Comparison of ENCODE assay signal across 27 cellular contexts in genomic region chr11:69216609-69217008, GRCh38.
DNase-seq lines count a peak whose midpoint lies in the region; ATAC-seq and TF ChIP-seq lines count a peak whose summit lies in the region.
"Had no signal": no experiment of that assay in that cellular context is flagged by ENCODE, and none has a peak within 500 bp of the region (broad histone marks: within the 10 kb centered on the region; RNA-seq: fewer than 3 reads in every experiment).

No MANE protein-coding gene starts in this region.

- H3K4me1 ChIP-seq in testis: no peaks in the 10 kb centered on the region
- H3K4me1 ChIP-seq: parathyroid adenoma had no signal

- intact Hi-C loops in activated B cell treated with CpG ODN at 0.5 μM for 24 hours (cut with micrococcal nuclease) (no loop called here), testis (cut with DNase I; ENCODE audit: low total_unique reads) (no loop called here)
- intact Hi-C loops in activated CD4-positive, alpha-beta T cell treated with anti-CD3 and anti-CD28 coated beads, Interleukin-2, amount 10 ng/mL, durations not matched to agents 24 days and 14 days (cut with micrococcal nuclease): no loop called here

- H3K4me1 Mint-ChIP-seq in activated B cell treated with CpG ODN at 0.5 μM for 24 hours: peaks cover 18% of the 10 kb centered on the region
- peaks cover 15% of the 10 kb centered on the region for H3K4me1 Mint-ChIP-seq in activated CD4-positive, alpha-beta T cell treated with anti-CD3 and anti-CD28 coated beads, Interleukin-2, amount 10 ng/mL, durations not matched to agents 24 days and 14 days

- in situ Hi-C loops in GM13976 (cut with MboI; ENCODE audit: low sequenced_read_pairs, unreplicated experiment): no loop called here

- H3K9me3 Mint-ChIP-seq in activated B cell treated with CpG ODN at 0.5 μM for 24 hours: no peaks in the 10 kb centered on the region
- peaks cover 8% of the 10 kb centered on the region for H3K9me3 Mint-ChIP-seq in activated CD4-positive, alpha-beta T cell treated with anti-CD3 and anti-CD28 coated beads, Interleukin-2, amount 10 ng/mL, durations not matched to agents 24 days and 14 days
- H3K9me3 Mint-ChIP-seq: activated T-cell treated with anti-CD3 and anti-CD28 coated beads, Interleukin-2, amount 50 U/mL, for 24 hours; dendritic cell treated with granulocyte-macrophage colony-stimulating factor and Interleukin-4, amounts not matched to agents 40 ng/mL and 50 ng/mL, for 4 days; IgD-negative memory B cell had no signal

- ATAC-seq in activated B cell treated with CpG ODN at 0.5 μM for 24 hours (ENCODE audit: low read depth) (no peak), left lobe of liver (no peak)
- ATAC-seq: right cardiac atrium had no signal

- H3K27me3 Mint-ChIP-seq in activated B cell treated with CpG ODN at 0.5 μM for 24 hours: peaks cover 7% of the 10 kb centered on the region
- peaks cover 6% of the 10 kb centered on the region for H3K27me3 Mint-ChIP-seq in activated CD4-positive, alpha-beta T cell treated with anti-CD3 and anti-CD28 coated beads, Interleukin-2, amount 10 ng/mL, durations not matched to agents 24 days and 14 days

- WGBS in testis, 2 donors: 94 to 100% methylated on average over 1 to 5 of the region's 5 CpGs

- no peak overlapping the region for H3K4me3 Mint-ChIP-seq in activated B cell treated with CpG ODN at 0.5 μM for 24 hours
- no peak overlapping the region for H3K4me3 Mint-ChIP-seq in activated CD4-positive, alpha-beta T cell treated with anti-CD3 and anti-CD28 coated beads, Interleukin-2, amount 10 ng/mL, durations not matched to agents 24 days and 14 days
- H3K4me3 Mint-ChIP-seq: activated T-cell treated with anti-CD3 and anti-CD28 coated beads, Interleukin-2, amount 50 U/mL, for 24 hours; dendritic cell treated with granulocyte-macrophage colony-stimulating factor and Interleukin-4, amounts not matched to agents 40 ng/mL and 50 ng/mL, for 4 days; IgD-negative memory B cell had no signal

- no peak overlapping the region for H3K27ac ChIP-seq in testis
- H3K27ac ChIP-seq: 22Rv1, C4-2B, parathyroid adenoma, PC-9, spleen, tibial nerve had no signal

- H3K9me3 ChIP-seq in testis: no peaks in the 10 kb centered on the region
- H3K9me3 ChIP-seq: spleen, tibial nerve had no signal

- H3K27ac Mint-ChIP-seq in activated B cell treated with CpG ODN at 0.5 μM for 24 hours: no peak overlapping the region
- no peak overlapping the region for H3K27ac Mint-ChIP-seq in activated CD4-positive, alpha-beta T cell treated with anti-CD3 and anti-CD28 coated beads, Interleukin-2, amount 10 ng/mL, durations not matched to agents 24 days and 14 days
- H3K27ac Mint-ChIP-seq: activated T-cell treated with anti-CD3 and anti-CD28 coated beads, Interleukin-2, amount 50 U/mL, for 24 hours; dendritic cell treated with granulocyte-macrophage colony-stimulating factor and Interleukin-4, amounts not matched to agents 40 ng/mL and 50 ng/mL, for 4 days; IgD-negative memory B cell had no signal

- no peaks in the 10 kb centered on the region for H3K27me3 ChIP-seq in testis
- H3K27me3 ChIP-seq: tibial nerve had no signal

- no peak for TF ChIP-seq CTCF in activated B cell treated with CpG ODN at 0.5 μM for 24 hours (IDR thresholded peaks at IDR 0.05)
- no peak for TF ChIP-seq CTCF in testis (IDR thresholded peaks at IDR 0.05)
- no peak for TF ChIP-seq CTCF in GM13976 (IDR thresholded peaks at IDR 0.05; ENCODE audit: borderline replicate concordance, control extremely low read depth, extremely low read depth, insufficient read depth, missing control alignments)

- H3K36me3 ChIP-seq in testis (ENCODE audit: low read depth, missing control alignments): no peaks in the 10 kb centered on the region
- H3K36me3 ChIP-seq: spleen, tibial nerve had no signal

- CTCF ChIA-PET in activated B cell treated with CpG ODN at 0.5 μM for 24 hours (lab: Charles Lee): no interaction called here

- TF ChIP-seq POLR2A in testis (IDR thresholded peaks at IDR 0.05): no peak

- POLR2A ChIA-PET in activated B cell treated with CpG ODN at 0.5 μM for 24 hours (lab: Charles Lee): interaction anchor here (0.7 kb wide), 1 partner anchor 11 kb away, joined by 3 read pairs; no protein-coding TSS in a partner anchor

- DNase-seq in DMS 273 (lab: John Stamatoyannopoulos, UW; ENCODE audit: unreplicated experiment): peak; percentile 11
- no peak for DNase-seq in DMS 273 treated with DMSO at 0.1 percent for 48 hours (lab: John Stamatoyannopoulos, UW)
- peak; percentile 1 for DNase-seq in activated B cell treated with CpG ODN at 0.5 μM for 24 hours
- DNase-seq in left lobe of liver (ENCODE audit: low spot score): peak; percentile 12
- peak; percentile 7 for DNase-seq in testis
- no peak for DNase-seq in GM13976 (ENCODE audit: low spot score)
- no peak for DNase-seq in amniotic stem cell (lab: John Stamatoyannopoulos, UW)
- DNase-seq in activated CD4-positive, alpha-beta T cell treated with anti-CD3 and anti-CD28 coated beads, Interleukin-2, amount 10 ng/mL, durations not matched to agents 24 days and 14 days: no peak
- DNase-seq: activated CD4-positive, alpha-beta T cell treated with anti-CD3 and anti-CD28 coated beads for 4 hours; activated T-cell treated with anti-CD3 and anti-CD28 coated beads, Interleukin-2, amount 50 U/mL, for 24 hours; COR-L47; DMS79; NCI-H146; NCI-H226; NCI-H69; right cardiac atrium; SIG-M5; spleen; SW 1271; T-helper 9 cell had no signal

- H3K4me3 ChIP-seq in testis: no peak overlapping the region
- H3K4me3 ChIP-seq: PC-9, spleen, tibial nerve had no signal

- H3K36me3 Mint-ChIP-seq in activated B cell treated with CpG ODN at 0.5 μM for 24 hours (ENCODE audit: low read depth): no peaks in the 10 kb centered on the region
- H3K36me3 Mint-ChIP-seq in activated CD4-positive, alpha-beta T cell treated with anti-CD3 and anti-CD28 coated beads, Interleukin-2, amount 10 ng/mL, durations not matched to agents 24 days and 14 days (ENCODE audit: low read depth): no peaks in the 10 kb centered on the region
- H3K36me3 Mint-ChIP-seq: IgD-negative memory B cell had no signal

Comparison
In these comparisons a context has a peak if more than half of its experiments do, and no peak if none do; other contexts are left out.
1. DNase-seq: peak in DMS 273 (single experiment), activated B cell treated with CpG ODN at 0.5 μM for 24 hours (single experiment), left lobe of liver (single experiment) and testis (single experiment); none in DMS 273 treated with DMSO at 0.1 percent for 48 hours (single experiment), GM13976 (single experiment), amniotic stem cell (single experiment) and activated CD4-positive, alpha-beta T cell treated with anti-CD3 and anti-CD28 coated beads, Interleukin-2, amount 10 ng/mL, durations not matched to agents 24 days and 14 days (single experiment).